ENCODE assay signal across 19 cellular contexts in the genomic region with DNA sequence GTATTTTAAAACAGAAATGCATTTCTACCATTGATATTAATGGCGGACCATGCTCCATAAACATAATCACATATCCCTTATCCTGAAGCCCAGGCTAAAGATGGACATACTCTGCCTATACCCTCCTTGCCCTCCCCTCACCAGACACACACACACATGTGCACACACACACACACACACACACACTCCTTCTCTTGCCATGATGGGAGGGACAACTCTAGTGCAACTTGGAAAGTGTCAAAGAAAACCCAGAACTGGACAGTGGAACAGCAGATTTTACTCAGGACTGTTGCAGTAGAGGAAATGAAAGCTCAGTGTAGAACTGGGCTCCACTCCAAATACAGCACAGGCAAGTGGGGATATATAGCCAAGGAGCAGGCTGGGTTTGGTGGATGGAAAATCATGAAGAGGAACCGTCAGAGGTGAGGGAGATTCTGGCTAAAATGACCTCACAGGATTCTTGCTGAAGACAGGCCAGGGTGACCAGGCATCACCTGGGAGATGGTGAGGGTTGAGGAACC. TPM values are rescaled to one million over a fixed set of nuclear protein-coding genes. Genes with fewer than 3 reads are reported as not detected.
DNase-seq lines count a peak whose midpoint lies in the region; ATAC-seq and TF ChIP-seq lines count a peak whose summit lies in the region.
"Had no signal": no experiment of that assay in that cellular context is flagged by ENCODE, and none has a peak within 500 bp of the region (broad histone marks: within the 10 kb centered on the region; RNA-seq: fewer than 3 reads in every experiment).

No MANE protein-coding gene starts in this region.

- no peaks in the 10 kb centered on the region for H3K27me3 Mint-ChIP-seq in Caco-2 (ENCODE audit: insufficient read depth, unreplicated experiment)

- no peaks in the 10 kb centered on the region for H3K9me3 Mint-ChIP-seq in Caco-2 (ENCODE audit: unreplicated experiment)
- H3K9me3 Mint-ChIP-seq: activated T-cell treated with anti-CD3 and anti-CD28 coated beads, Interleukin-2, amount 50 U/mL, for 4 hours; endodermal cell; T-helper 1 cell treated with Interleukin-12 subunit alpha and Interleukin-12 subunit beta and Interleukin-4 antibody, amounts not matched to agents 30 μg/mL and 1 μg/mL, for 36 hours had no signal

- peak overlapping the region; percentile 10 for H3K27ac Mint-ChIP-seq in Caco-2 (ENCODE audit: unreplicated experiment)
- H3K27ac Mint-ChIP-seq: endodermal cell; T-helper 1 cell treated with Interleukin-12 subunit alpha and Interleukin-12 subunit beta and Interleukin-4 antibody, amounts not matched to agents 30 μg/mL and 1 μg/mL, for 36 hours had no signal

- TF ChIP-seq CTCF in Caco-2 (IDR thresholded peaks at IDR 0.05; ENCODE audit: insufficient read depth in 1 of 2, low read depth in 1 of 2, low read length in 1 of 2, severe bottlenecking in 1 of 2, unreplicated experiment in 1 of 2) (no peak), fibroblast of pulmonary artery (IDR thresholded peaks at IDR 0.05; ENCODE audit: low read length, missing control alignments) (no peak)

- DNase-seq in Caco-2 (no peak), RPMI7951 (ENCODE audit: low read depth) (peak; percentile 55), fibroblast of pulmonary artery (ENCODE audit: low read depth) (peak; percentile 72), myocyte (ENCODE audit: low read depth) (peak; percentile 16), nucleus accumbens (lab: John Stamatoyannopoulos, UW) (no peak), RPMI8226 (no peak), HEK293T (ENCODE audit: extremely low spot score) (no peak)
- DNase-seq: activated CD4-positive, alpha-beta T cell treated with anti-CD3 and anti-CD28 coated beads for 4 hours; activated T-cell treated with anti-CD3 and anti-CD28 coated beads, Interleukin-2, amount 50 U/mL, for 4 hours; DND-41; endodermal cell; H7; hypothalamus; midbrain; posterior cingulate gyrus; stimulated activated CD4-positive, alpha-beta T cell treated with anti-CD3 and anti-CD28 coated beads, Interleukin-2, amount 100 ng/mL, for 24 hours had no signal

- H3K4me3 ChIP-seq in Caco-2 (ENCODE audit: low read depth, low read length) (no peak overlapping the region), fibroblast of pulmonary artery (replicated peaks; ENCODE audit: low read depth, low read length) (no peak overlapping the region)
- H3K4me3 ChIP-seq: uterus had no signal

- intact Hi-C loops in Caco-2 (cut with micrococcal nuclease; ENCODE audit: unreplicated experiment), result no loop called here

- H3K36me3 Mint-ChIP-seq in Caco-2 (ENCODE audit: insufficient read depth, unreplicated experiment), result peaks cover 38% of the 10 kb centered on the region

- POLR2A ChIA-PET in Caco-2 (lab: Charles Lee), result interaction anchor here (0.6 kb wide), 1 partner anchor 267 kb away, joined by 3 read pairs; no protein-coding TSS in a partner anchor
- POLR2A ChIA-PET in HEK293T (lab: Yijun Ruan, JAX), result no interaction called here

- H3K36me3 ChIP-seq in Caco-2 (ENCODE audit: control insufficient read depth, insufficient read depth, low read length), result peaks cover 2% of the 10 kb centered on the region; the same call in 1 of the 2 replicates
- H3K36me3 ChIP-seq: uterus had no signal

- peaks cover 4% of the 10 kb centered on the region; the same call in 1 of the 2 replicates for H3K4me1 ChIP-seq in Caco-2
- H3K4me1 ChIP-seq: uterus had no signal

- no peaks in the 10 kb centered on the region for H3K27me3 ChIP-seq in Caco-2 (replicated peaks; ENCODE audit: control insufficient read depth, insufficient read depth, low read length)
- H3K27me3 ChIP-seq: uterus had no signal

- peaks cover 15% of the 10 kb centered on the region for H3K4me1 Mint-ChIP-seq in Caco-2 (ENCODE audit: low read depth, unreplicated experiment)

- H3K4me3 Mint-ChIP-seq in Caco-2 (ENCODE audit: unreplicated experiment), result no peak overlapping the region
- H3K4me3 Mint-ChIP-seq: activated T-cell treated with anti-CD3 and anti-CD28 coated beads, Interleukin-2, amount 50 U/mL, for 4 hours; endodermal cell; T-helper 1 cell treated with Interleukin-12 subunit alpha and Interleukin-12 subunit beta and Interleukin-4 antibody, amounts not matched to agents 30 μg/mL and 1 μg/mL, for 36 hours had no signal

- H3K9me3 ChIP-seq in Caco-2, result no peaks in the 10 kb centered on the region
- H3K9me3 ChIP-seq: uterus had no signal

- no peak for ATAC-seq in GM19395 (IDR thresholded peaks at IDR 0.05; ENCODE audit: unreplicated experiment)
- ATAC-seq: activated T-cell treated with anti-CD3 and anti-CD28 coated beads, Interleukin-2, amount 50 U/mL, for 4 hours had no signal

- CTCF ChIA-PET in Caco-2 (lab: Charles Lee), result no interaction called here
- CTCF ChIA-PET in HEK293T (lab: Yijun Ruan, JAX), result interaction anchor here (0.6 kb wide), 1 partner anchor 279 kb away, joined by 4 read pairs; no protein-coding TSS in a partner anchor

- BruUV-seq in Caco-2 (replicated peaks; lab: Mats Ljungman, UMichigan), result no TSS peak

TF ChIP-seq in HEK293T, 16 proteins besides CTCF, POLR2A, EP300 and RAD21:
- TF ChIP-seq SP1 (IDR thresholded peaks at IDR 0.05), result no peak
- no peak for TF ChIP-seq FOXA1 (IDR thresholded peaks at IDR 0.05)
- TF ChIP-seq TARDBP (IDR thresholded peaks at IDR 0.05), result no peak
- no peak for TF ChIP-seq FOXK2 (IDR thresholded peaks at IDR 0.05)
- TF ChIP-seq LEF1 (IDR thresholded peaks at IDR 0.05; ENCODE audit: borderline replicate concordance), result no peak
- TF ChIP-seq L3MBTL2 (conservative IDR thresholded peaks at IDR 0.05), result no peak
- no peak for TF ChIP-seq ELF4 (IDR thresholded peaks at IDR 0.05)
- no peak for TF ChIP-seq FOXM1 (IDR thresholded peaks at IDR 0.05; ENCODE audit: borderline replicate concordance)
- TF ChIP-seq ARNT (IDR thresholded peaks at IDR 0.05), result no peak
- TF ChIP-seq SUZ12 (IDR thresholded peaks at IDR 0.05), result no peak
- no peak for TF ChIP-seq CTBP1 (IDR thresholded peaks at IDR 0.05; ENCODE audit: borderline replicate concordance)
- no peak for TF ChIP-seq NFRKB (IDR thresholded peaks at IDR 0.05)
- no peak for TF ChIP-seq BHLHE40 (IDR thresholded peaks at IDR 0.05; ENCODE audit: borderline replicate concordance)
- TF ChIP-seq HDGF (IDR thresholded peaks at IDR 0.05; ENCODE audit: borderline replicate concordance), result no peak
- TF ChIP-seq ZNF384 (IDR thresholded peaks at IDR 0.05), result no peak
- TF ChIP-seq, protein P1, sequence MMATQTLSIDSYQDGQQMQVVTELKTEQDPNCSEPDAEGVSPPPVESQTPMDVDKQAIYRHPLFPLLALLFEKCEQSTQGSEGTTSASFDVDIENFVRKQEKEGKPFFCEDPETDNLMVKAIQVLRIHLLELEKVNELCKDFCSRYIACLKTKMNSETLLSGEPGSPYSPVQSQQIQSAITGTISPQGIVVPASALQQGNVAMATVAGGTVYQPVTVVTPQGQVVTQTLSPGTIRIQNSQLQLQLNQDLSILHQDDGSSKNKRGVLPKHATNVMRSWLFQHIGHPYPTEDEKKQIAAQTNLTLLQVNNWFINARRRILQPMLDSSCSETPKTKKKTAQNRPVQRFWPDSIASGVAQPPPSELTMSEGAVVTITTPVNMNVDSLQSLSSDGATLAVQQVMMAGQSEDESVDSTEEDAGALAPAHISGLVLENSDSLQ (IDR thresholded peaks at IDR 0.05), result no peak
TF ChIP-seq in HEK293T: peak in this region for 0.

RNA-seq across cellular contexts. Expression of a gene that starts 40.8 kb away (rescaled TPM):
- total RNA-seq in Caco-2 (2022) (63.4 and 66.4 TPM in 2 replicates), myocyte (22.7 and 30.5 TPM in 2 replicates)
- total RNA-seq in RPMI7951 (2014; rRNA removed; shearing (Covaris generic)), result 39.2 and 44.5 TPM in 2 replicates
- 5.3 TPM for polyA plus RNA-seq in myocyte (2012)

Comparison
In these comparisons a context has a peak if more than half of its experiments do, and no peak if none do; other contexts are left out.
1. DNase-seq: peak in RPMI7951 (single experiment), fibroblast of pulmonary artery (single experiment) and myocyte (single experiment); none in Caco-2 (0 of 2), nucleus accumbens (0 of 56), RPMI8226 (single experiment) and HEK293T (single experiment).